8 cellular contexts compared by ENCODE assay signal in the genomic region with DNA sequence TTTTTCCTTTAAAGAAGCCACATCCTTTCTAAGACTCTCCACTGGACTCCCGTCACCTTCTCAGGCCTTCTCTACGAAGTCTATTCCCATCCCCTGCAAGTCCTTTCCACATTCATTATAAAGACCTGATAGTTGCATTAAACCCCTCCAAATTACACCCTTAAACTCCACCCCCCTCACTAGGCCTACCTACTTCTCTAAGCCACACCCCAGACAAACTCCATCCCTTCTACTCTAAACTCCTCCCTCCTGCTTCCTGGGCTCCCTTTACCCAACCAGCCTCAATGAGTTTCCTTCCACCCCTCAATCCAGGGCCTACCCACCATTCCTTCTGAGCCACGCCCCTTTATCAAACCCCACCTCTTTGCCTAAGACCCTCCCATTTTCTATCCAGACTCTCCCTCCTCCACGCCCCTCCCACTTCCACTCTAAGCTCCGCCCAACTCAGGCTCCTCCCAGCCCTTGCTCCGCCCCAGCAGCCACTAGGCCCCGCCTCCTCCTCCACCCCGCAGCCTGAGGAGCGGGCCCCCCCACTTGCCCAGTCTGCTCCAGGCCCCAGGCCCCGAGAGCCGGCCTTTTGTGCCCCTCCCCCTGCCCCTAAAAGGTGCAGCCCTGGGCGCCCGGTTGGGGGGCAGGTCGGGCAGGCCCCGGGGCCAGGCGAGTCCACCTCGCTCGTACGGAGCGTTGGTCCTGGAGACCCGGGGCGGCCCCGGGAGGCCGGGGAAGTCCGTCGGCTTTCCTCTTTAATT. TPM values are rescaled to one million over a fixed set of nuclear protein-coding genes. Genes with fewer than 3 reads are reported as not detected.
DNase-seq lines count a peak whose midpoint lies in the region; ATAC-seq and TF ChIP-seq lines count a peak whose summit lies in the region.

No MANE protein-coding gene starts in this region.

- 6 to 9% methylated on average over 17 to 26 of the region's 26 CpGs for WGBS in testis, 2 donors

- H3K27ac ChIP-seq in HEK293 (ENCODE audit: extremely low read depth, low read depth, low read length) = peak overlapping the region; percentile 97
- H3K27ac ChIP-seq in testis = peak overlapping the region; percentile 95 to 99

- H3K36me3 ChIP-seq in HEK293 (ENCODE audit: control insufficient read depth in 2 of 2, insufficient read depth in 1 of 2, low read length in 2 of 2) (peaks cover 12 to 28% of the 10 kb centered on the region in 2 experiments), testis (ENCODE audit: low read depth, missing control alignments) (no peaks in the 10 kb centered on the region)

- DNase-seq in GF-D8 (lab: John Stamatoyannopoulos, UW) (peak; percentile 73), MV-4-11 (lab: John Stamatoyannopoulos, UW) (peak; percentile 95), SK-MEL-5 (ENCODE audit: low read depth, low spot score) (peak; percentile 95), globus pallidus (ENCODE audit: low spot score) (peak; percentile 94), omental fat pad (ENCODE audit: low spot score) (peak; percentile 85), testis (peak; percentile 95)
- DNase-seq in activated naive CD4-positive, alpha-beta T cell treated with anti-CD3 and anti-CD28 coated beads, Interleukin-2, amount 10 ng/mL, durations not matched to agents 7 days and 5 days = peak; percentile 95

- peak; percentile 7; the same call in 1 of the 2 replicates for TF ChIP-seq CTCF in HEK293 (tag by site-specific recombination; IDR thresholded peaks at IDR 0.05)
- no peak for TF ChIP-seq CTCF in omental fat pad (IDR thresholded peaks at IDR 0.05)
- TF ChIP-seq CTCF in testis (IDR thresholded peaks at IDR 0.05) = no peak

- H3K9me3 ChIP-seq in HEK293 (ENCODE audit: control insufficient read depth, insufficient read depth, low read depth, low read length) (no peaks in the 10 kb centered on the region), testis (no peaks in the 10 kb centered on the region)

- H3K4me3 ChIP-seq in HEK293 (ENCODE audit: low read depth, low read length) (peak overlapping the region; percentile 97), testis (peak overlapping the region; percentile 69 to 88)

- no peaks in the 10 kb centered on the region for H3K27me3 Mint-ChIP-seq in activated naive CD4-positive, alpha-beta T cell treated with anti-CD3 and anti-CD28 coated beads, Interleukin-2, amount 10 ng/mL, durations not matched to agents 7 days and 5 days

- peaks cover 45% of the 10 kb centered on the region for H3K36me3 Mint-ChIP-seq in activated naive CD4-positive, alpha-beta T cell treated with anti-CD3 and anti-CD28 coated beads, Interleukin-2, amount 10 ng/mL, durations not matched to agents 7 days and 5 days

- no peaks in the 10 kb centered on the region for H3K27me3 ChIP-seq in testis

- POLR2A ChIA-PET in HEK293 (lab: Yijun Ruan, JAX) = interaction anchor here (0.6 to 4.4 kb wide), 37 partner anchors 11 to 483 kb away, joined by 3 to 71 read pairs (median 5); partner anchors contain the start of genes CCDC106, HSPBP1, ISOC2 and KMT5C

- H3K4me1 ChIP-seq in HEK293 (ENCODE audit: control insufficient read depth, insufficient read depth, low read length) = peaks cover 3% of the 10 kb centered on the region; the same call in 1 of the 2 replicates
- H3K4me1 ChIP-seq in testis = peaks cover 7% of the 10 kb centered on the region

- peak overlapping the region; percentile 98 for H3K4me3 Mint-ChIP-seq in activated naive CD4-positive, alpha-beta T cell treated with anti-CD3 and anti-CD28 coated beads, Interleukin-2, amount 10 ng/mL, durations not matched to agents 7 days and 5 days

- intact Hi-C loops in testis (cut with DNase I; ENCODE audit: low total_unique reads) = no loop called here

- no peak for TF ChIP-seq POLR2A in testis (IDR thresholded peaks at IDR 0.05)

- H3K4me1 Mint-ChIP-seq in activated naive CD4-positive, alpha-beta T cell treated with anti-CD3 and anti-CD28 coated beads, Interleukin-2, amount 10 ng/mL, durations not matched to agents 7 days and 5 days = peaks cover 33% of the 10 kb centered on the region

- peak overlapping the region; percentile 99 for H3K27ac Mint-ChIP-seq in activated naive CD4-positive, alpha-beta T cell treated with anti-CD3 and anti-CD28 coated beads, Interleukin-2, amount 10 ng/mL, durations not matched to agents 7 days and 5 days

- ATAC-seq in omental fat pad (ENCODE audit: low FRiP score) = peak; percentile 79

- CTCF ChIA-PET in HEK293 (lab: Yijun Ruan, JAX) = interaction anchor here (0.6 to 2.1 kb wide), 8 partner anchors 8 to 297 kb away, joined by 3 to 9 read pairs (median 4); no protein-coding TSS in a partner anchor
- CTCF ChIA-PET in activated naive CD4-positive, alpha-beta T cell treated with anti-CD3 and anti-CD28 coated beads, Interleukin-2, amount 10 ng/mL, durations not matched to agents 7 days and 5 days (lab: Charles Lee) = interaction anchor here (1.6 kb wide), 1 partner anchor 11 kb away, joined by 4 read pairs; no protein-coding TSS in a partner anchor

- in situ Hi-C loops in SK-MEL-5 (cut with HindIII; ENCODE audit: low pct_unique_long_range_greater_than_20kb, low sequenced_read_pairs) = no loop called here

- peaks cover 2% of the 10 kb centered on the region for H3K9me3 Mint-ChIP-seq in activated naive CD4-positive, alpha-beta T cell treated with anti-CD3 and anti-CD28 coated beads, Interleukin-2, amount 10 ng/mL, durations not matched to agents 7 days and 5 days

TF ChIP-seq in HEK293, 187 proteins besides CTCF, POLR2A, EP300 and RAD21 (continues in another document):
- TF ChIP-seq KLF17 (tag by site-specific recombination; IDR thresholded peaks at IDR 0.05) (0 out of 2 replicates have a peak, but pooled peaks have one; percentile 29), KLF9 (tag by site-specific recombination; IDR thresholded peaks at IDR 0.05; ENCODE audit: low read depth) (peak; percentile 95), KLF10 (tag by site-specific recombination; IDR thresholded peaks at IDR 0.05) (no peak; the same call in 1 of the 2 replicates), ZNF660 (tag by site-specific recombination; IDR thresholded peaks at IDR 0.05) (peak; percentile 69; the same call in 1 of the 2 replicates), ZSCAN4 (tag by site-specific recombination; IDR thresholded peaks at IDR 0.05) (peak; percentile 12; the same call in 1 of the 2 replicates), ZNF768 (tag by site-specific recombination; IDR thresholded peaks at IDR 0.05) (no peak)

RNA-seq across cellular contexts. Expression of gene FIZ1, which starts 0.4 kb away (rescaled TPM):
- total RNA-seq in SK-MEL-5 (2014; rRNA removed; shearing (Covaris generic)) = 1.9 and 5.3 TPM in 2 replicates
- 11.5 and 18.5 TPM in 2 replicates for polyA plus RNA-seq in SK-MEL-5 (2015; cell fraction: cytosol; rRNA removed)
- 12.3 and 23.2 TPM in 2 replicates for polyA plus RNA-seq in SK-MEL-5 (2015; cell fraction: nucleus; rRNA removed)
- 1 to 10 TPM; 4.2 to 7.1 (median 5.0) TPM for total RNA-seq in omental fat pad
- 10 to 100 TPM; 16.5 to 17.4 TPM for total RNA-seq in testis
- polyA plus RNA-seq in testis (ENCODE audit: insufficient read depth, low read depth, low replicate concordance) = 8.5 TPM

RNA-seq across cellular contexts. Expression of gene ZNF524, which starts 1.2 kb away (rescaled TPM):
- total RNA-seq in SK-MEL-5 (2014; rRNA removed; shearing (Covaris generic)) = 4.7 and 5.5 TPM in 2 replicates
- polyA plus RNA-seq in SK-MEL-5 (2015; cell fraction: cytosol; rRNA removed) = 12.9 and 13.0 TPM in 2 replicates
- 8.7 and 12.1 TPM in 2 replicates for polyA plus RNA-seq in SK-MEL-5 (2015; cell fraction: nucleus; rRNA removed)
- total RNA-seq in omental fat pad (10 to 100 TPM; 15.6 to 27.5 (median 17.4) TPM), testis (10 to 100 TPM; 25.0 to 29.4 TPM)
- polyA plus RNA-seq in testis (ENCODE audit: insufficient read depth, low read depth, low replicate concordance) = 8.5 TPM

RNA-seq across cellular contexts. Expression of gene ZNF865, which starts 6.6 kb away (rescaled TPM):
- total RNA-seq in SK-MEL-5 (2014; rRNA removed; shearing (Covaris generic)) = 0.69 and 0.85 TPM in 2 replicates
- 7.4 and 10.0 TPM in 2 replicates for polyA plus RNA-seq in SK-MEL-5 (2015; cell fraction: cytosol; rRNA removed)
- polyA plus RNA-seq in SK-MEL-5 (2015; cell fraction: nucleus; rRNA removed) = 4.5 and 9.0 TPM in 2 replicates
- total RNA-seq in omental fat pad = 1 to 10 TPM; 2.2 to 6.3 (median 3.8) TPM
- total RNA-seq in testis = 10 to 100 TPM; 12.2 to 14.5 TPM
- 4.7 TPM for polyA plus RNA-seq in testis (ENCODE audit: insufficient read depth, low read depth, low replicate concordance)

RNA-seq across cellular contexts. Expression of gene ZNF579, which starts 18.2 kb away (rescaled TPM):
- 2.4 and 3.8 TPM in 2 replicates for total RNA-seq in SK-MEL-5 (2014; rRNA removed; shearing (Covaris generic))
- polyA plus RNA-seq in SK-MEL-5 (2015; cell fraction: cytosol; rRNA removed) = 8.3 and 11.0 TPM in 2 replicates
- polyA plus RNA-seq in SK-MEL-5 (2015; cell fraction: nucleus; rRNA removed) = 14.2 and 18.3 TPM in 2 replicates
- total RNA-seq in omental fat pad = 1 to 10 TPM; 1.3 to 4.0 (median 2.3) TPM
- total RNA-seq in testis = 1 to 10 TPM; 4.0 to 7.2 TPM
- polyA plus RNA-seq in testis (ENCODE audit: insufficient read depth, low read depth, low replicate concordance) = 4.3 TPM

RNA-seq across cellular contexts. Expression of gene ZNF784, which starts 25.5 kb away (rescaled TPM):
- total RNA-seq in SK-MEL-5 (2014; rRNA removed; shearing (Covaris generic)) = 1.7 and 1.8 TPM in 2 replicates
- 1.5 and 1.7 TPM in 2 replicates for polyA plus RNA-seq in SK-MEL-5 (2015; cell fraction: cytosol; rRNA removed)
- 1.0 and 3.2 TPM in 2 replicates for polyA plus RNA-seq in SK-MEL-5 (2015; cell fraction: nucleus; rRNA removed)
- total RNA-seq in omental fat pad = 1 to 10 TPM; 2.5 to 3.8 (median 3.2) TPM
- 10 to 100 TPM; 10.3 to 13.0 TPM for total RNA-seq in testis
- polyA plus RNA-seq in testis (ENCODE audit: insufficient read depth, low read depth, low replicate concordance) = 6.6 TPM

Comparison
In these comparisons a context has a peak if more than half of its experiments do, and no peak if none do; other contexts are left out.
1. Peak in every context shown above with its lines: DNase-seq, ATAC-seq, H3K4me3 ChIP-seq and H3K27ac ChIP-seq.